Comparison of ENCODE assay signal across 9 cellular contexts in the genomic region with DNA sequence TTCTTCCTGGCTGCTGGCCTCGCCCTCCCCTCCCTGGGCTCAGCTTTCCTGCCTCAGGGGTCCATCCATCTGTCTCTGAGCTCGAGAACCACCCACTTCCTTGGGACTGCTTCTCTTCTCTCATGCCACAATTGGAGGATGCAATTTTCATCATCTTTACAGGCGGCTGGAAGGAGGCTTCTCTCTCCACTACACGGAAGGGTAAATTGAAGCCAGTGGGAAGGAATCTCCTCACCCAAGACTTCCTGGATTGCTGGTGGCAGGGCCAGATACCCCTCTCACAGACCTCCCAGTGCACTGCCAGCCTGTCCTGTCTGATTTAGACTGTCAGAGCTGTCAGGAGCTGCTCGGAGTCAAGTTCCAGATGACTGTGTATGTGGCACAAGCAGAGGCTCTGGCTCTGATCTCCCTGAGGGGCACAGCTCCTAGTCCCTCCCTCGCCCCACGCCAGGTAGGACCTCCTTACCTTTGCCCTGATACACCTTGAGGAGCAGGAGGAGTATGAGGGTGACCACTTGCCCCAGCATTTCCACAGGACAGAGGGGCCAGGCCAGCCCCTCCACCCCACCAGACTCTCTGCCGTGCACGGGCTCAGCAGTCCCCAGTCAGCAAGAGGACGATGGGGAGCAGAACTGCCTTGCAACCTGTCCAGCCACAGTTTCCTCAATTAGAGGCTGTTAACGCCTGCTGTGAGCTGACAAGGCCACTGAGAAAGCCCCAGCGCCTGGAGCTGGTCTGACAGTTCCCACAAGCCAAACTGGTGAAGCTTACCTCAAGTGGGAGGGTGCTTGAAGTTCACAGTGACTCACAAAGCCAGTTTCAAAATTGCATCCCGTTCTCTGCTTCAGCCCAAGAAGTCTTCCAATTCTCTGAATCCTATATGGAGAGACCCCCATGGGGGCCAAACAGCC. TPM values are rescaled to one million over a fixed set of nuclear protein-coding genes. Genes with fewer than 3 reads are reported as not detected.
DNase-seq lines count a peak whose midpoint lies in the region; ATAC-seq and TF ChIP-seq lines count a peak whose summit lies in the region.
"Had no signal": no experiment of that assay in that cellular context is flagged by ENCODE, and none has a peak within 500 bp of the region (broad histone marks: within the 10 kb centered on the region; RNA-seq: fewer than 3 reads in every experiment).

A gene with protein sequence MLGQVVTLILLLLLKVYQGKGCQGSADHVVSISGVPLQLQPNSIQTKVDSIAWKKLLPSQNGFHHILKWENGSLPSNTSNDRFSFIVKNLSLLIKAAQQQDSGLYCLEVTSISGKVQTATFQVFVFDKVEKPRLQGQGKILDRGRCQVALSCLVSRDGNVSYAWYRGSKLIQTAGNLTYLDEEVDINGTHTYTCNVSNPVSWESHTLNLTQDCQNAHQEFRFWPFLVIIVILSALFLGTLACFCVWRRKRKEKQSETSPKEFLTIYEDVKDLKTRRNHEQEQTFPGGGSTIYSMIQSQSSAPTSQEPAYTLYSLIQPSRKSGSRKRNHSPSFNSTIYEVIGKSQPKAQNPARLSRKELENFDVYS (minus strand): TSS at position 737 of the 911 bp plus-strand sequence. CDS start 210 bp downstream, at position 527.

- no peaks in the 10 kb centered on the region for H3K4me1 ChIP-seq in GM23338 (ENCODE audit: insufficient read depth)

- no peak within 1 kb of the TSS for H3K27ac ChIP-seq in GM23338 (ENCODE audit: low read depth)

- no peaks in the 10 kb centered on the region for H4K20me1 ChIP-seq in GM23338 (replicated peaks; ENCODE audit: insufficient read depth)

- H3K27me3 Mint-ChIP-seq in GM23338 (ENCODE audit: insufficient read depth, low read depth, poor library complexity) (peaks cover 2% of the 10 kb centered on the region), neural crest cell (ENCODE audit: low read depth) (no peaks in the 10 kb centered on the region)
- H3K27me3 Mint-ChIP-seq in activated naive CD4-positive, alpha-beta T cell treated with anti-CD3 and anti-CD28 coated beads, Interleukin-2, amount 10 ng/mL, durations not matched to agents 7 days and 5 days, result peaks cover 20% of the 10 kb centered on the region

- no peaks in the 10 kb centered on the region for H3K36me3 ChIP-seq in GM23338 (ENCODE audit: insufficient read depth)

- no peaks in the 10 kb centered on the region for H3K9me2 ChIP-seq in GM23338 (ENCODE audit: insufficient read depth)

- no peak within 1 kb of the TSS for H3K4me3 ChIP-seq in GM23338
- H3K4me3 ChIP-seq: dorsolateral prefrontal cortex had no signal

- CTCF ChIA-PET in activated naive CD4-positive, alpha-beta T cell treated with anti-CD3 and anti-CD28 coated beads, Interleukin-2, amount 10 ng/mL, durations not matched to agents 7 days and 5 days (lab: Charles Lee), result interaction anchor here (1.3 to 5.3 kb wide), 3 partner anchors 15 to 89 kb away, joined by 5 to 28 read pairs (median 23); no protein-coding TSS in a partner anchor

- H3K27me3 ChIP-seq in GM23338 (ENCODE audit: insufficient read depth), result no peaks in the 10 kb centered on the region

- H3K27ac Mint-ChIP-seq in GM23338 (no peak within 1 kb of the TSS), neural crest cell (ENCODE audit: unreplicated experiment) (peak within 1 kb of the TSS; percentile 93)
- no peak within 1 kb of the TSS for H3K27ac Mint-ChIP-seq in activated naive CD4-positive, alpha-beta T cell treated with anti-CD3 and anti-CD28 coated beads, Interleukin-2, amount 10 ng/mL, durations not matched to agents 7 days and 5 days

- no peaks in the 10 kb centered on the region for H3K79me2 ChIP-seq in GM23338 (replicated peaks; ENCODE audit: insufficient read depth)

- TF ChIP-seq CTCF in GM10266 (IDR thresholded peaks at IDR 0.05; ENCODE audit: control insufficient read depth, insufficient read depth, low read depth, missing control alignments) (no peak), GM23338 (conservative IDR thresholded peaks at IDR 0.05; ENCODE audit: low read depth in 2 of 2) (no peak), neural crest cell (conservative IDR thresholded peaks at IDR 0.05) (no peak)

- H3K9me3 Mint-ChIP-seq in GM23338, result no peaks in the 10 kb centered on the region
- H3K9me3 Mint-ChIP-seq in activated naive CD4-positive, alpha-beta T cell treated with anti-CD3 and anti-CD28 coated beads, Interleukin-2, amount 10 ng/mL, durations not matched to agents 7 days and 5 days, result no peaks in the 10 kb centered on the region
- no peaks in the 10 kb centered on the region for H3K9me3 Mint-ChIP-seq in neural crest cell

- H3F3A ChIP-seq in GM23338 (replicated peaks; ENCODE audit: low read depth), result no peaks in the 10 kb centered on the region

- no peak within 1 kb of the TSS for H3K4me3 Mint-ChIP-seq in GM23338
- no peak within 1 kb of the TSS for H3K4me3 Mint-ChIP-seq in activated naive CD4-positive, alpha-beta T cell treated with anti-CD3 and anti-CD28 coated beads, Interleukin-2, amount 10 ng/mL, durations not matched to agents 7 days and 5 days
- H3K4me3 Mint-ChIP-seq in neural crest cell, result no peak within 1 kb of the TSS

- DNase-seq in GM10266 (ENCODE audit: extremely low spot score), result peak; percentile 73
- no peak for DNase-seq in GM23338 (ENCODE audit: low spot score)
- DNase-seq in NOMO-1 treated with dmso at 0.1 percent for 144 hours (lab: John Stamatoyannopoulos, UW; ENCODE audit: unreplicated experiment), result peak; percentile 87
- DNase-seq in activated naive CD4-positive, alpha-beta T cell treated with anti-CD3 and anti-CD28 coated beads, Interleukin-2, amount 10 ng/mL, durations not matched to agents 7 days and 5 days, result peak; percentile 44
- no peak for DNase-seq in neural crest cell (ENCODE audit: low read depth, low spot score)
- no peak for DNase-seq in NCI-H146 treated with DMSO at 0.1 percent for 48 hours (lab: John Stamatoyannopoulos, UW; ENCODE audit: unreplicated experiment)
- DNase-seq in NCI-H524 treated with DMSO at 0.1 percent for 48 hours (lab: John Stamatoyannopoulos, UW), result no peak

- peak; percentile 28; the same call in 2 of the 3 replicates for ATAC-seq in GM23338
- ATAC-seq in GM21528 (IDR thresholded peaks at IDR 0.05; ENCODE audit: low FRiP score, unreplicated experiment), result no peak

- H3K4me2 ChIP-seq in GM23338, result no peak within 1 kb of the TSS

- H2AFZ ChIP-seq in GM23338, result no peak within 1 kb of the TSS

- H3K4me1 Mint-ChIP-seq in GM23338 (no peaks in the 10 kb centered on the region), neural crest cell (peaks cover 6% of the 10 kb centered on the region)
- peaks cover 15% of the 10 kb centered on the region for H3K4me1 Mint-ChIP-seq in activated naive CD4-positive, alpha-beta T cell treated with anti-CD3 and anti-CD28 coated beads, Interleukin-2, amount 10 ng/mL, durations not matched to agents 7 days and 5 days

- H3K36me3 Mint-ChIP-seq in GM23338 (ENCODE audit: low read depth) (no peaks in the 10 kb centered on the region), neural crest cell (ENCODE audit: low read depth) (no peaks in the 10 kb centered on the region)
- no peaks in the 10 kb centered on the region for H3K36me3 Mint-ChIP-seq in activated naive CD4-positive, alpha-beta T cell treated with anti-CD3 and anti-CD28 coated beads, Interleukin-2, amount 10 ng/mL, durations not matched to agents 7 days and 5 days

TF ChIP-seq in GM23338, 12 proteins besides CTCF, POLR2A, EP300 and RAD21:
- TF ChIP-seq ZNF114 (CRISPR knock-in tag; IDR thresholded peaks at IDR 0.05) (no peak), NANOG (IDR thresholded peaks at IDR 0.05; ENCODE audit: borderline replicate concordance) (no peak), EZH2phosphoT487 (IDR thresholded peaks at IDR 0.05; ENCODE audit: unreplicated experiment) (no peak), JUNB (IDR thresholded peaks at IDR 0.05; ENCODE audit: unreplicated experiment) (no peak)

RNA-seq across cellular contexts. Expression of the gene that starts here (rescaled TPM):
- total RNA-seq in GM23338 (2014; rRNA removed; shearing (Covaris generic)), result not detected in 2 replicates
- not detected in 2 replicates for polyA plus RNA-seq in GM23338 (2016; fragmentation: Nextera tagmentation; extraction: Ambion mirVana)
- total RNA-seq in neural crest cell, result not detected in 2 replicates

Comparison
In these comparisons a context has a peak if more than half of its experiments do, and no peak if none do; other contexts are left out.
1. Peak in ATAC-seq in GM23338; RNA of the gene not detected or under 1 TPM.
2. DNase-seq: peak in GM10266 (single experiment), NOMO-1 treated with dmso at 0.1 percent for 144 hours (single experiment) and activated naive CD4-positive, alpha-beta T cell treated with anti-CD3 and anti-CD28 coated beads, Interleukin-2, amount 10 ng/mL, durations not matched to agents 7 days and 5 days (single experiment); none in GM23338 (single experiment), neural crest cell (single experiment), NCI-H146 treated with DMSO at 0.1 percent for 48 hours (single experiment) and NCI-H524 treated with DMSO at 0.1 percent for 48 hours (single experiment).